In genomic region chr14:103246089-103246488, GRCh38 we compare ENCODE assay signal across 1 cellular context.
TF ChIP-seq lines count a peak whose summit lies in the region.

No MANE protein-coding gene starts in this region.

TF ChIP-seq in GM23338, 12 proteins besides CTCF, POLR2A, EP300 and RAD21 (continued from another document):
- TF ChIP-seq ZNF462 (CRISPR knock-in tag; IDR thresholded peaks at IDR 0.05) (no peak), JUNB (IDR thresholded peaks at IDR 0.05; ENCODE audit: unreplicated experiment) (no peak), EZH2 (IDR thresholded peaks at IDR 0.05; ENCODE audit: low read depth, unreplicated experiment) (no peak), ZNF114 (CRISPR knock-in tag; IDR thresholded peaks at IDR 0.05) (no peak), NANOG (IDR thresholded peaks at IDR 0.05; ENCODE audit: borderline replicate concordance) (no peak), STAT1 (IDR thresholded peaks at IDR 0.05; ENCODE audit: unreplicated experiment) (no peak)
